In the genomic region with DNA sequence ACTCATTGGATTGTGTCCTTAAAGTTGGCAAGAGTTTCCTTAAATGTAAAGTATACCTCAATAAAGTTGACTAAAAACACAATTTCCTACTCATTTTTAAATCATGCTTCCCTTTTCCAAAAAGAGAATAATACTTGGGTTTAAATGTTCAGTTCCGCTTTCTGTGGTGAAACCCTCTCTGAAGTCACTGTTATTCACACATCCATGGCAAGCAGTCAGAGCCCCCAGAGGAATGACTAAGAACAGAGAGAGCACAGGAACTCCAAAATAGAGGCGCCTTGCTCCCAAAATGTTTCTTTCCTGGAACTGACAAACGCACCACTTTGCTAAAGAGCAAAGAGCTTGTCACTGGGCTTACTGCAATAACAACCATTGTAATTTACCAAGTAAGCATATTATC, we compare ENCODE assay signal across 11 cellular contexts.
DNase-seq lines count a peak whose midpoint lies in the region; ATAC-seq and TF ChIP-seq lines count a peak whose summit lies in the region.
"Had no signal": no experiment of that assay in that cellular context is flagged by ENCODE, and none has a peak within 500 bp of the region (broad histone marks: within the 10 kb centered on the region; RNA-seq: fewer than 3 reads in every experiment).

No MANE protein-coding gene starts in this region.

- peaks cover 9% of the 10 kb centered on the region for H3K4me1 Mint-ChIP-seq in neural progenitor cell

- H3K27me3 Mint-ChIP-seq in neural progenitor cell (ENCODE audit: insufficient read depth, low read depth) = peaks cover 2% of the 10 kb centered on the region

- H4K20me1 ChIP-seq in neural progenitor cell (ENCODE audit: low read depth) = no peaks in the 10 kb centered on the region

- H3K9ac ChIP-seq in neural progenitor cell = no peak overlapping the region

- H3K4me3 ChIP-seq in sigmoid colon (no peak overlapping the region), neural progenitor cell (no peak overlapping the region)
- H3K4me3 ChIP-seq: hepatocyte, smooth muscle cell had no signal

- H3K9me3 Mint-ChIP-seq in neural progenitor cell = no peaks in the 10 kb centered on the region
- H3K9me3 Mint-ChIP-seq: activated T-helper 2 cell treated with anti-CD3 and anti-CD28 coated beads, Interferon-gamma antibody, Interleukin-2, Interleukin-4, amounts not matched to agents 10 μg/mL and 5 μg/mL and 100 μg/mL, durations not matched to agents 14 hours and 24 hours and 36 hours had no signal

- H3K27me3 ChIP-seq in sigmoid colon (no peaks in the 10 kb centered on the region), neural progenitor cell (no peaks in the 10 kb centered on the region)
- H3K27me3 ChIP-seq: hepatocyte had no signal

- TF ChIP-seq CTCF in sigmoid colon (IDR thresholded peaks at IDR 0.05) = no peak
- TF ChIP-seq CTCF in neural progenitor cell (IDR thresholded peaks at IDR 0.05) = no peak

- intact Hi-C loops in sigmoid colon (cut with DNase I) = no loop called here

- H3K27ac Mint-ChIP-seq in neural progenitor cell = no peak overlapping the region
- H3K27ac Mint-ChIP-seq: activated T-helper 2 cell treated with anti-CD3 and anti-CD28 coated beads, Interferon-gamma antibody, Interleukin-2, Interleukin-4, amounts not matched to agents 10 μg/mL and 5 μg/mL and 100 μg/mL, durations not matched to agents 14 hours and 24 hours and 36 hours had no signal

- peaks cover 22% of the 10 kb centered on the region for H3K36me3 Mint-ChIP-seq in neural progenitor cell

- H3K4me3 Mint-ChIP-seq in neural progenitor cell = no peak overlapping the region

- TF ChIP-seq EP300 in sigmoid colon (IDR thresholded peaks at IDR 0.05) = no peak

- TF ChIP-seq POLR2A in sigmoid colon (IDR thresholded peaks at IDR 0.05) = no peak

- in situ Hi-C loops in KBM-7 (cut with MboI; ENCODE audit: low pct_unique_long_range_greater_than_20kb, low sequenced_read_pairs) = no loop called here

- no peak overlapping the region for H3K4me2 ChIP-seq in neural progenitor cell
- H3K4me2 ChIP-seq: hepatocyte, smooth muscle cell had no signal

- DNase-seq in KBM-7 (peak; percentile 76), fibroblast of gingiva (ENCODE audit: low read depth) (peak; percentile 77), sigmoid colon (peak; percentile 83), glomerular visceral epithelial cell (ENCODE audit: extremely low spot score) (no peak), neural progenitor cell (ENCODE audit: low spot score) (no peak), D341Med (ENCODE audit: low spot score) (no peak)
- no peak for DNase-seq in stimulated activated CD4-positive, alpha-beta T cell treated with anti-CD3 and anti-CD28 coated beads, Interleukin-4, amount 100 ng/mL, for 1 hour

- H3K4me1 ChIP-seq in sigmoid colon (no peaks in the 10 kb centered on the region), neural progenitor cell (no peaks in the 10 kb centered on the region)

- no peaks in the 10 kb centered on the region for H3F3A ChIP-seq in neural progenitor cell (ENCODE audit: low read depth)

- H3K79me2 ChIP-seq in neural progenitor cell (ENCODE audit: low read depth) = no peaks in the 10 kb centered on the region
- H3K79me2 ChIP-seq: hepatocyte had no signal

- H3K9me3 ChIP-seq in sigmoid colon (no peaks in the 10 kb centered on the region), neural progenitor cell (ENCODE audit: low read depth) (no peaks in the 10 kb centered on the region)

- H3K36me3 ChIP-seq in sigmoid colon (no peaks in the 10 kb centered on the region), neural progenitor cell (no peaks in the 10 kb centered on the region)

- 59 to 85% methylated on average over 3 of the region's 3 CpGs for WGBS in sigmoid colon, 2 donors

- no peak overlapping the region for H2AFZ ChIP-seq in neural progenitor cell (replicated peaks)
- H2AFZ ChIP-seq: hepatocyte had no signal

- H3K27ac ChIP-seq in sigmoid colon (peak overlapping the region; percentile 20 to 70 (median 36)), neural progenitor cell (no peak overlapping the region)
- H3K27ac ChIP-seq: hepatocyte had no signal

- peak; percentile 91 for ATAC-seq in GM18868 (IDR thresholded peaks at IDR 0.05; ENCODE audit: unreplicated experiment)

Comparison
In these comparisons a context has a peak if more than half of its experiments do, and no peak if none do; other contexts are left out.
1. DNase-seq: peak in KBM-7 (single experiment), fibroblast of gingiva (single experiment) and sigmoid colon (single experiment); none in glomerular visceral epithelial cell (single experiment), neural progenitor cell (single experiment), stimulated activated CD4-positive, alpha-beta T cell treated with anti-CD3 and anti-CD28 coated beads, Interleukin-4, amount 100 ng/mL, for 1 hour (single experiment) and D341Med (single experiment).